In genomic region chr2:96117701-96118588, GRCh38 we compare ENCODE assay signal across 9 cellular contexts. TPM values are rescaled to one million over a fixed set of nuclear protein-coding genes. Genes with fewer than 3 reads are reported as not detected.
DNase-seq lines count a peak whose midpoint lies in the region; ATAC-seq and TF ChIP-seq lines count a peak whose summit lies in the region.
"Had no signal": no experiment of that assay in that cellular context is flagged by ENCODE, and none has a peak within 500 bp of the region (broad histone marks: within the 10 kb centered on the region; RNA-seq: fewer than 3 reads in every experiment).

No MANE protein-coding gene starts in this region.

- H3K9ac ChIP-seq in mesendoderm (ENCODE audit: low read length), result no peak overlapping the region

- H3K4me3 ChIP-seq in mesendoderm (ENCODE audit: low read length), result no peak overlapping the region

- no peak overlapping the region for H3K27ac ChIP-seq in mesendoderm (ENCODE audit: low read depth, low read length)
- H3K27ac ChIP-seq: 22Rv1 had no signal

- H3K36me3 ChIP-seq in mesendoderm (ENCODE audit: control insufficient read depth, insufficient read depth, low read length), result no peaks in the 10 kb centered on the region

- H3K27me3 ChIP-seq in mesendoderm (ENCODE audit: insufficient read depth, low read length, poor library complexity), result no peaks in the 10 kb centered on the region

- no peaks in the 10 kb centered on the region for H3K79me1 ChIP-seq in mesendoderm (ENCODE audit: low read length)

- H2BK120ac ChIP-seq in mesendoderm (ENCODE audit: low read depth, low read length), result no peak overlapping the region

- peaks cover 7% of the 10 kb centered on the region for H3K36me3 Mint-ChIP-seq in HFFc6 (ENCODE audit: low read depth)
- H3K36me3 Mint-ChIP-seq in activated naive CD8-positive, alpha-beta T cell treated with anti-CD3 and anti-CD28 coated beads, Interleukin-2, amount 10 ng/mL, durations not matched to agents 7 days and 5 days, result no peaks in the 10 kb centered on the region
- no peaks in the 10 kb centered on the region for H3K36me3 Mint-ChIP-seq in natural killer cell

- H2BK15ac ChIP-seq in mesendoderm (replicated peaks; ENCODE audit: low read depth), result no peak overlapping the region

- H3K4me2 ChIP-seq in mesendoderm (ENCODE audit: low read length), result no peak overlapping the region

- no CpG with 5 or more reads among the region's 17 CpGs for WGBS in mesendoderm (ENCODE audit: extremely low coverage, insufficient coverage, low lambda C conversion rate)

- DNase-seq in DMS 273 (lab: John Stamatoyannopoulos, UW; ENCODE audit: unreplicated experiment) (peak; percentile 53), DMS 273 treated with DMSO at 0.1 percent for 48 hours (lab: John Stamatoyannopoulos, UW) (no peak), HFFc6 (no peak), natural killer cell (no peak), mesendoderm (no peak), amygdala (lab: John Stamatoyannopoulos, UW) (no peak)
- DNase-seq in activated naive CD8-positive, alpha-beta T cell treated with anti-CD3 and anti-CD28 coated beads, Interleukin-2, amount 10 ng/mL, durations not matched to agents 7 days and 5 days, result peak; percentile 37

- H3K27me3 Mint-ChIP-seq in HFFc6 (ENCODE audit: insufficient read depth) (peaks cover 63% of the 10 kb centered on the region), natural killer cell (ENCODE audit: low read depth in 2 of 2) (peaks cover 40% of the 10 kb centered on the region in 2 donors)
- H3K27me3 Mint-ChIP-seq in activated naive CD8-positive, alpha-beta T cell treated with anti-CD3 and anti-CD28 coated beads, Interleukin-2, amount 10 ng/mL, durations not matched to agents 7 days and 5 days, result peaks cover 33% of the 10 kb centered on the region

- no peak overlapping the region for H2BK5ac ChIP-seq in mesendoderm (ENCODE audit: low read length)

- POLR2A ChIA-PET in activated naive CD8-positive, alpha-beta T cell treated with anti-CD3 and anti-CD28 coated beads, Interleukin-2, amount 10 ng/mL, durations not matched to agents 7 days and 5 days (lab: Charles Lee), result interaction anchor here (1.5 kb wide), 1 partner anchor 126 kb away, joined by 3 read pairs; the partner anchor contains the start of gene ANKRD36C

- no peak overlapping the region for H3K27ac Mint-ChIP-seq in HFFc6
- no peak overlapping the region for H3K27ac Mint-ChIP-seq in activated naive CD8-positive, alpha-beta T cell treated with anti-CD3 and anti-CD28 coated beads, Interleukin-2, amount 10 ng/mL, durations not matched to agents 7 days and 5 days
- no peak overlapping the region for H3K27ac Mint-ChIP-seq in natural killer cell

- no peak for TF ChIP-seq CTCF in HFFc6 (IDR thresholded peaks at IDR 0.05)
- no peak for TF ChIP-seq CTCF in natural killer cell (IDR thresholded peaks at IDR 0.05)

- intact Hi-C loops in natural killer cell (cut with micrococcal nuclease), result loop anchor here (10.0 kb wide), 1 partner anchor 93 kb away; no protein-coding TSS in a partner anchor

- no peak overlapping the region for H4K5ac ChIP-seq in mesendoderm (ENCODE audit: low read length)

- peaks cover 8% of the 10 kb centered on the region for H3K4me1 Mint-ChIP-seq in HFFc6 (ENCODE audit: low read depth)
- peaks cover 17% of the 10 kb centered on the region for H3K4me1 Mint-ChIP-seq in activated naive CD8-positive, alpha-beta T cell treated with anti-CD3 and anti-CD28 coated beads, Interleukin-2, amount 10 ng/mL, durations not matched to agents 7 days and 5 days
- peaks cover 9 to 36% of the 10 kb centered on the region in 2 donors for H3K4me1 Mint-ChIP-seq in natural killer cell

- H3K4ac ChIP-seq in mesendoderm (ENCODE audit: low read depth, low read length), result no peak overlapping the region

- no peaks in the 10 kb centered on the region for H3K79me2 ChIP-seq in mesendoderm (ENCODE audit: control insufficient read depth, insufficient read depth, low read length)

- no peaks in the 10 kb centered on the region for H3K9me3 Mint-ChIP-seq in HFFc6
- H3K9me3 Mint-ChIP-seq in activated naive CD8-positive, alpha-beta T cell treated with anti-CD3 and anti-CD28 coated beads, Interleukin-2, amount 10 ng/mL, durations not matched to agents 7 days and 5 days, result no peaks in the 10 kb centered on the region
- no peaks in the 10 kb centered on the region for H3K9me3 Mint-ChIP-seq in natural killer cell

- no peaks in the 10 kb centered on the region for H3K4me1 ChIP-seq in mesendoderm (ENCODE audit: control insufficient read depth, low read depth, low read length)

- no peak overlapping the region for H3K56ac ChIP-seq in mesendoderm (ENCODE audit: low read length)

- H3K23ac ChIP-seq in mesendoderm (ENCODE audit: low read length), result no peak overlapping the region

- H3K18ac ChIP-seq in mesendoderm (ENCODE audit: low read length), result no peak overlapping the region

- no peak overlapping the region for H4K8ac ChIP-seq in mesendoderm (ENCODE audit: low read depth, low read length)

- H3K4me3 Mint-ChIP-seq in HFFc6, result 0 out of 2 replicates have a peak overlapping the region, but pooled peaks have one; percentile 28
- H3K4me3 Mint-ChIP-seq in activated naive CD8-positive, alpha-beta T cell treated with anti-CD3 and anti-CD28 coated beads, Interleukin-2, amount 10 ng/mL, durations not matched to agents 7 days and 5 days, result peak overlapping the region; percentile 71
- peak overlapping the region; percentile 47 for H3K4me3 Mint-ChIP-seq in natural killer cell

- no peak for ATAC-seq in activated naive CD8-positive, alpha-beta T cell treated with anti-CD3 and anti-CD28 coated beads, Interleukin-2, amount 10 ng/mL, durations not matched to agents 7 days and 5 days (ENCODE audit: low read depth)
- no peak for ATAC-seq in natural killer cell
- no peak for ATAC-seq in HG02623 (IDR thresholded peaks at IDR 0.05; ENCODE audit: unreplicated experiment)

- no peak overlapping the region for H2AK5ac ChIP-seq in mesendoderm (ENCODE audit: low read length)

RNA-seq across cellular contexts. Expression of gene ADRA2B, which starts 1.6 kb away (rescaled TPM):
- not detected for total RNA-seq in HFFc6 (2021; fragmentation: NEBNext Ultra II Directional; extraction: Animal tissue kit (Norgen Biotek cat#: 25700))
- total RNA-seq in activated naive CD8-positive, alpha-beta T cell treated with anti-CD3 and anti-CD28 coated beads, Interleukin-2, amount 10 ng/mL, durations not matched to agents 7 days and 5 days, result under 1 TPM; 0.17 to 0.26 TPM
- total RNA-seq in natural killer cell, result 1 to 10 TPM in 1 of 3 donors, under 1 TPM in 2; 0.18 to 1.3 (median 0.38) TPM
- polyA plus RNA-seq in mesendoderm (2013, experiment 1 of 2), result 0.51 TPM
- 0.59 TPM for polyA plus RNA-seq in mesendoderm (2013, experiment 2 of 2)

RNA-seq across cellular contexts. Expression of gene ASTL, which starts 20.4 kb away (rescaled TPM):
- total RNA-seq in HFFc6 (2021; fragmentation: NEBNext Ultra II Directional; extraction: Animal tissue kit (Norgen Biotek cat#: 25700)), result under 1 TPM in 3 of 6 experiments, not detected in 3; 0.25 to 0.39 (median 0.31) TPM
- 10 to 100 TPM; 12.2 to 14.7 TPM for total RNA-seq in activated naive CD8-positive, alpha-beta T cell treated with anti-CD3 and anti-CD28 coated beads, Interleukin-2, amount 10 ng/mL, durations not matched to agents 7 days and 5 days
- total RNA-seq in natural killer cell, result 10 to 100 TPM in 1 of 3 donors, 1 to 10 TPM in 2; 5.5 to 11.3 (median 8.8) TPM
- polyA plus RNA-seq in mesendoderm (2013, experiment 1 of 2), result 0.07 TPM
- polyA plus RNA-seq in mesendoderm (2013, experiment 2 of 2), result not detected

RNA-seq across cellular contexts. Expression of gene DUSP2, which starts 27.3 kb away (rescaled TPM):
- total RNA-seq in HFFc6 (2021; fragmentation: NEBNext Ultra II Directional; extraction: Animal tissue kit (Norgen Biotek cat#: 25700)), result 10 to 100 TPM; 10.1 to 17.9 (median 11.5) TPM
- total RNA-seq in activated naive CD8-positive, alpha-beta T cell treated with anti-CD3 and anti-CD28 coated beads, Interleukin-2, amount 10 ng/mL, durations not matched to agents 7 days and 5 days, result 10 to 100 TPM; 47.7 to 50.2 TPM
- 100 to 1,000 TPM; 300 to 564 (median 432) TPM for total RNA-seq in natural killer cell
- 6.8 TPM for polyA plus RNA-seq in mesendoderm (2013, experiment 1 of 2)
- 6.7 TPM for polyA plus RNA-seq in mesendoderm (2013, experiment 2 of 2)

Comparison
In these comparisons a context has a peak if more than half of its experiments do, and no peak if none do; other contexts are left out.
1. DNase-seq: peak in DMS 273 (single experiment) and activated naive CD8-positive, alpha-beta T cell treated with anti-CD3 and anti-CD28 coated beads, Interleukin-2, amount 10 ng/mL, durations not matched to agents 7 days and 5 days (single experiment); none in DMS 273 treated with DMSO at 0.1 percent for 48 hours (single experiment), HFFc6 (single experiment), natural killer cell (single experiment), mesendoderm (single experiment) and amygdala (0 of 56).
2. RNA of gene ASTL, which starts 20.4 kb away (total RNA-seq): 12.2 to 14.7 TPM in activated naive CD8-positive, alpha-beta T cell treated with anti-CD3 and anti-CD28 coated beads, Interleukin-2, amount 10 ng/mL, durations not matched to agents 7 days and 5 days and 5.5 to 11.3 TPM in natural killer cell; 0.25 to 0.39 TPM in HFFc6; every median in the first group is over 4 times any median in the second.
3. RNA of gene DUSP2, which starts 27.3 kb away (total RNA-seq): 300 to 564 TPM in natural killer cell; 47.7 to 50.2 TPM in activated naive CD8-positive, alpha-beta T cell treated with anti-CD3 and anti-CD28 coated beads, Interleukin-2, amount 10 ng/mL, durations not matched to agents 7 days and 5 days and 10.1 to 17.9 TPM in HFFc6; every median in the first group is over 4 times any median in the second.
4. Peak in every context shown above with its lines, with median percentiles within 50 percentile points of each other: H3K4me3 Mint-ChIP-seq.